10 cellular contexts compared by ENCODE assay signal in the genomic region with DNA sequence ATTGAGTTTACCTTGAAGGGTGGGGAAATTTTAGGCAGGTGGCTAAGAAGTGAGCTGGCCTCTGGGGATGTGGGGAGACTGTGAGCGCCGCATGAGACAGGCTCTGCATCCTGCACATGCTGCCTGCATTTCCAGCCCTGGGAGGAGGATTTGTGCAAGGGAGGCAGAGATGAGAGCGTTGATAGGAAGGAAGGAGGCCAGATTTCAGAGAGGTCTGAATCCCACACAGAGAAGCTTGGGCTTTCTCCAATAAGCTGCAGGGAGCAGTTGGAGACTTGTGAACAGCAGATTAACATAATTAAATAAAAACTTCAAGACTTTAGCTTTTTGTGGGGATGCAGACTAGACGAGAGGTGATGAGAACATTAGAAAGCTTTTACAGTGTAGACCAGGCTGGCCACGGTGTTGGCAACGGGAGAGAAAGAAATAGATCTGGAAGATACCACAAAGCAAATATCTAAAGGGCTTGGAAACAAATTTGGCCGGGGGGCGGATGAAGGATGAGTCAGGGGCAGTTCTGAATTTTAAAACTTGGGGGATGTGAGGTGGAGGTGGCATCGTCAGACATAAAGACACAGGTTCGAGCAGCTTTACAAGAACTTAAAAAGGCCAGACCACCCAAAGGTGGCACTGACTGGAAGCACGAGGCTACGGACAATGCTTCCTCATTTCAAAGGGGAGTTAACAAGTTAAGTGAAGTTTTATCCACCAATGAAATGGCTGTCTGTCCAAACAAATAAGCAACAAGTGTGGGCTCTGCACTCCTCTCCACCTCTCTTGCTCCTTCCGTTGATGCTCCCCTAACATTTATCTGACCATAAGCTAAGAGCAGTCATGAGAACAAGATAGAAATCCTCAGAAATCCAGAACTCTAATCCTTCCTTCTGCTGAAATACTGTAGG. TPM values are rescaled to one million over a fixed set of nuclear protein-coding genes. Genes with fewer than 3 reads are reported as not detected.
DNase-seq lines count a peak whose midpoint lies in the region; ATAC-seq and TF ChIP-seq lines count a peak whose summit lies in the region.
"Had no signal": no experiment of that assay in that cellular context is flagged by ENCODE, and none has a peak within 500 bp of the region (broad histone marks: within the 10 kb centered on the region; RNA-seq: fewer than 3 reads in every experiment).

No MANE protein-coding gene starts in this region.

- POLR2A ChIA-PET in activated CD4-positive, alpha-beta T cell treated with anti-CD3 and anti-CD28 coated beads for 36 hours (lab: Charles Lee), result no interaction called here

- no peak overlapping the region for H3K4me3 ChIP-seq in brain microvascular endothelial cell (ENCODE audit: low read depth, low read length)
- H3K4me3 ChIP-seq in trophoblast cell (ENCODE audit: low read depth, low read length), result no peak overlapping the region

- no peaks in the 10 kb centered on the region for H3K9me3 Mint-ChIP-seq in activated CD4-positive, alpha-beta T cell treated with anti-CD3 and anti-CD28 coated beads for 36 hours (ENCODE audit: low read depth)

- no peak overlapping the region for H4K12ac ChIP-seq in trophoblast cell (ENCODE audit: low read depth, low read length)

- ATAC-seq in activated CD4-positive, alpha-beta T cell treated with anti-CD3 and anti-CD28 coated beads for 36 hours, result no peak
- ATAC-seq in HG02588 (IDR thresholded peaks at IDR 0.05; ENCODE audit: unreplicated experiment), result no peak

- peak overlapping the region; percentile 47 for H4K91ac ChIP-seq in trophoblast cell (ENCODE audit: low read depth, low read length)

- H3K79me2 ChIP-seq in trophoblast cell (ENCODE audit: control insufficient read depth, insufficient read depth, low read length, poor library complexity), result peaks cover 2% of the 10 kb centered on the region

- no peak overlapping the region for H4K8ac ChIP-seq in trophoblast cell (ENCODE audit: low read depth, low read length)

- no peak overlapping the region for H3K9ac ChIP-seq in trophoblast cell (ENCODE audit: low read length)

- no peaks in the 10 kb centered on the region for H3K9me3 ChIP-seq in trophoblast cell (ENCODE audit: insufficient read depth, low read depth, low read length)

- H2AK5ac ChIP-seq in trophoblast cell (ENCODE audit: low read length), result no peak overlapping the region

- no peak overlapping the region for H3K23ac ChIP-seq in trophoblast cell (ENCODE audit: low read length)

- peak overlapping the region; percentile 15 for H2BK5ac ChIP-seq in trophoblast cell (ENCODE audit: low read depth, low read length, poor library complexity)

- H3K14ac ChIP-seq in trophoblast cell (ENCODE audit: low read length), result peak overlapping the region; percentile 17

- no peaks in the 10 kb centered on the region for H3K36me3 ChIP-seq in brain microvascular endothelial cell (replicated peaks)
- H3K36me3 ChIP-seq in trophoblast cell (ENCODE audit: control insufficient read depth in 1 of 2, insufficient read depth in 2 of 2, low read length in 2 of 2), result no peaks in the 10 kb centered on the region

- H3K4me3 Mint-ChIP-seq in activated CD4-positive, alpha-beta T cell treated with anti-CD3 and anti-CD28 coated beads for 36 hours, result peak overlapping the region; percentile 4

- in situ Hi-C loops in brain microvascular endothelial cell (cut with HindIII; ENCODE audit: low pct_ligation_motif_present, low sequenced_read_pairs), result no loop called here

- DNase-seq in activated CD4-positive, alpha-beta T cell treated with anti-CD3 and anti-CD28 coated beads for 36 hours, result no peak
- DNase-seq in activated CD4-positive, alpha-beta T cell treated with anti-CD3 and anti-CD28 coated beads for 4 hours, result no peak
- DNase-seq in NCI-H446 treated with DMSO at 0.1 percent for 48 hours (lab: John Stamatoyannopoulos, UW) (peak; percentile 27), brain microvascular endothelial cell (no peak), trophoblast cell (peak; percentile 79 to 81), NCI-H2107 treated with DMSO at 0.1 percent for 48 hours (lab: John Stamatoyannopoulos, UW; ENCODE audit: unreplicated experiment) (no peak), NCI-H1694 (lab: John Stamatoyannopoulos, UW) (no peak)
- DNase-seq: activated CD4-positive, alpha-beta T cell treated with anti-CD3 and anti-CD28 coated beads for 1 hour; aorta had no signal

- H3K4me1 Mint-ChIP-seq in activated CD4-positive, alpha-beta T cell treated with anti-CD3 and anti-CD28 coated beads for 36 hours, result peaks cover 40% of the 10 kb centered on the region

- H3K27me3 ChIP-seq in brain microvascular endothelial cell (replicated peaks), result no peaks in the 10 kb centered on the region
- no peaks in the 10 kb centered on the region for H3K27me3 ChIP-seq in trophoblast cell (ENCODE audit: insufficient read depth, low read length)

- no peaks in the 10 kb centered on the region for H3K27me3 Mint-ChIP-seq in activated CD4-positive, alpha-beta T cell treated with anti-CD3 and anti-CD28 coated beads for 36 hours

- intact Hi-C loops in activated CD4-positive, alpha-beta T cell treated with anti-CD3 and anti-CD28 coated beads for 36 hours (cut with DNase I, micrococcal nuclease), result loop anchor here (1.0 to 5.0 kb wide), 11 partner anchors 37 to 287 kb away; no protein-coding TSS in a partner anchor

- CTCF ChIA-PET in activated CD4-positive, alpha-beta T cell treated with anti-CD3 and anti-CD28 coated beads for 36 hours (lab: Charles Lee), result interaction anchor here (0.7 to 1.8 kb wide), 5 partner anchors 14 to 348 kb away, joined by 3 to 5 read pairs (median 3); no protein-coding TSS in a partner anchor

- H2BK120ac ChIP-seq in trophoblast cell (ENCODE audit: insufficient read depth, low read length, poor library complexity), result peak overlapping the region; percentile 36

- H3K27ac ChIP-seq in brain microvascular endothelial cell (peak overlapping the region; percentile 94), trophoblast cell (ENCODE audit: low read depth, low read length) (peak overlapping the region; percentile 73)

- H3K79me1 ChIP-seq in trophoblast cell (ENCODE audit: low read length), result peaks cover 6% of the 10 kb centered on the region

- no peak overlapping the region for H3K18ac ChIP-seq in trophoblast cell (ENCODE audit: low read length)

- H3K4me2 ChIP-seq in trophoblast cell (ENCODE audit: low read length), result no peak overlapping the region

- H3K4ac ChIP-seq in trophoblast cell (ENCODE audit: low read depth, low read length), result peak overlapping the region; percentile 44

- peak overlapping the region; percentile 84 for H3K27ac Mint-ChIP-seq in activated CD4-positive, alpha-beta T cell treated with anti-CD3 and anti-CD28 coated beads for 36 hours

- peaks cover 2% of the 10 kb centered on the region for H3K36me3 Mint-ChIP-seq in activated CD4-positive, alpha-beta T cell treated with anti-CD3 and anti-CD28 coated beads for 36 hours (ENCODE audit: low read depth)

- WGBS in trophoblast cell (ENCODE audit: extremely low coverage, insufficient coverage, insufficient read length), result no CpG with 5 or more reads among the region's 13 CpGs

- H2BK12ac ChIP-seq in trophoblast cell (ENCODE audit: low read length), result no peak overlapping the region

- H3K4me1 ChIP-seq in trophoblast cell (ENCODE audit: control insufficient read depth in 1 of 2, insufficient read depth in 2 of 2, low read length in 2 of 2), result peaks cover 19 to 28% of the 10 kb centered on the region in 2 experiments

- H2AFZ ChIP-seq in trophoblast cell (ENCODE audit: insufficient read depth, low read length, poor library complexity), result no peak overlapping the region

- TF ChIP-seq CTCF in brain microvascular endothelial cell (IDR thresholded peaks at IDR 0.05; ENCODE audit: low read depth, low read length, missing control alignments), result no peak

RNA-seq across cellular contexts. Expression of gene HIVEP3, which starts 57.0 kb away (rescaled TPM):
- total RNA-seq in activated CD4-positive, alpha-beta T cell treated with anti-CD3 and anti-CD28 coated beads for 36 hours, result 10 to 100 TPM; 29.4 to 39.6 TPM
- polyA plus RNA-seq in trophoblast cell (2013), result 1.6 and 1.8 TPM in 2 replicates

Comparison
In these comparisons a context has a peak if more than half of its experiments do, and no peak if none do; other contexts are left out.
1. DNase-seq: peak in NCI-H446 treated with DMSO at 0.1 percent for 48 hours (single experiment) and trophoblast cell (2 of 2); none in activated CD4-positive, alpha-beta T cell treated with anti-CD3 and anti-CD28 coated beads for 36 hours (single experiment), activated CD4-positive, alpha-beta T cell treated with anti-CD3 and anti-CD28 coated beads for 4 hours (0 of 2), brain microvascular endothelial cell (single experiment), NCI-H2107 treated with DMSO at 0.1 percent for 48 hours (single experiment) and NCI-H1694 (single experiment).